8 cellular contexts compared by ENCODE assay signal in the genomic region with DNA sequence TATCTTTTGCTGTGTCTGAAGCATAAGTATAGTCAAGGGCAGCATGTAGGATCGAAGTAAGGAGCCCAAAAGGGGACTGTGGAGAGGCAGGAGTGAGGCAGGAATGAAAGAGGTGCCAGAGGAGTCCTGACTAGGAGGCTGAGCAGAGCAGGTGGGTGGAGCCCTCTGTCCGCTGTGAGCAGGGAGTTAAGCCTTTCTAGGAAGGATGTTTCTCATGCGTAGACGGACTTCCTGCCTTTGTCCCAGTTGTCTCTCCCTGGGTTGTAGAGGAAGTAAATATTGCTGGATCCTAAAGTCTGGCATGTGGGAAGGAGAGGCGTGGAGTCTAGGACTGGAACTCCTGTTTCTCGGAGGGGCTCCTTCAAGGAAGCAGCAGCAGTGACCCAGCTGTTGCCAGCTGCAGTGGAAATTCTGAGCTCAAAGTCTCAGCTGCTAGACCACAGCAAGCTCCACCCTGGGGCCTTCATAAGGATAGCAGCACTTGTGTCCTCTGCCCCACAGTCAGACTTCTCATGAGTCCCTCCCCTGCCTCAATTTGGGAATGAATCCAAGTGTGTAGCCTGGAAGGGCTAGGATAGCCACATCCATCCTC. TPM values are rescaled to one million over a fixed set of nuclear protein-coding genes. Genes with fewer than 3 reads are reported as not detected.
DNase-seq lines count a peak whose midpoint lies in the region; ATAC-seq and TF ChIP-seq lines count a peak whose summit lies in the region.

No MANE protein-coding gene starts in this region.

- H3K4me1 ChIP-seq in breast epithelium (no peaks in the 10 kb centered on the region), heart left ventricle (peaks cover 4 to 59% (median 38%) of the 10 kb centered on the region in 12 donors)

- H3K27ac ChIP-seq in breast epithelium (peak overlapping the region; percentile 50 to 89), heart left ventricle (peak overlapping the region; percentile 49 to 93 (median 84))

- H3K4me3 ChIP-seq in breast epithelium (peak overlapping the region in 1 of 3 donors; percentile 41), heart left ventricle (peak overlapping the region in 4 of 12 donors; percentile 4 to 21 (median 9))

- intact Hi-C loops in breast epithelium (cut with DNase I; ENCODE audit: low total_unique reads): no loop called here
- intact Hi-C loops in MCF 10A (cut with micrococcal nuclease): no loop called here
- intact Hi-C loops in heart left ventricle (cut with DNase I): loop anchor here in 5 of 10 donors (1.0 to 5.0 kb wide), 5 partner anchors 38 to 45 kb away; partner anchors contain the start of gene RBMS2 (in 2 of the 5)

- 40 to 45% (median 42%) methylated on average over 6 of the region's 6 CpGs for WGBS in heart left ventricle, 4 donors

- TF ChIP-seq CTCF in breast epithelium (IDR thresholded peaks at IDR 0.05) (no peak), MCF 10A (IDR thresholded peaks at IDR 0.05; ENCODE audit: unreplicated experiment) (no peak), heart left ventricle (IDR thresholded peaks at IDR 0.05) (peak in 6 of 12 donors; percentile 9 to 31 (median 18))

- BruUV-seq in MCF 10A (replicated peaks; lab: Mats Ljungman, UMichigan): no TSS peak

- H3K27me3 Mint-ChIP-seq in MCF 10A (ENCODE audit: insufficient read depth, unreplicated experiment): no peaks in the 10 kb centered on the region
- no peaks in the 10 kb centered on the region for H3K27me3 Mint-ChIP-seq in activated naive CD4-positive, alpha-beta T cell treated with anti-CD3 and anti-CD28 coated beads, Interleukin-2, amount 50 U/mL, for 24 hours

- H3K9me3 ChIP-seq in breast epithelium (no peaks in the 10 kb centered on the region), heart left ventricle (no peaks in the 10 kb centered on the region)

- peaks cover 17% of the 10 kb centered on the region for H3K4me1 Mint-ChIP-seq in MCF 10A (ENCODE audit: insufficient read depth, unreplicated experiment)
- H3K4me1 Mint-ChIP-seq in activated naive CD4-positive, alpha-beta T cell treated with anti-CD3 and anti-CD28 coated beads, Interleukin-2, amount 50 U/mL, for 24 hours: peaks cover 32% of the 10 kb centered on the region

- POLR2A ChIA-PET in MCF 10A (lab: Yijun Ruan, JAX): interaction anchor here (0.9 kb wide), 1 partner anchor 51 kb away, joined by 3 read pairs; no protein-coding TSS in a partner anchor

- CTCF ChIA-PET in MCF 10A (lab: Yijun Ruan, JAX): no interaction called here

- H3K27me3 ChIP-seq in breast epithelium: no peaks in the 10 kb centered on the region
- H3K27me3 ChIP-seq in heart left ventricle: no peaks in the 10 kb centered on the region

- H3K36me3 ChIP-seq in breast epithelium: no peaks in the 10 kb centered on the region
- peaks cover 0 to 67% (median 29%) of the 10 kb centered on the region in 9 donors for H3K36me3 ChIP-seq in heart left ventricle

- H3K36me3 Mint-ChIP-seq in MCF 10A (ENCODE audit: insufficient read depth, unreplicated experiment): peaks cover 42% of the 10 kb centered on the region
- no peaks in the 10 kb centered on the region for H3K36me3 Mint-ChIP-seq in activated naive CD4-positive, alpha-beta T cell treated with anti-CD3 and anti-CD28 coated beads, Interleukin-2, amount 50 U/mL, for 24 hours

- no peak overlapping the region for H3K4me3 Mint-ChIP-seq in MCF 10A (ENCODE audit: unreplicated experiment)
- H3K4me3 Mint-ChIP-seq in activated naive CD4-positive, alpha-beta T cell treated with anti-CD3 and anti-CD28 coated beads, Interleukin-2, amount 50 U/mL, for 24 hours: peak overlapping the region; percentile 49

- H3K27ac Mint-ChIP-seq in MCF 10A (ENCODE audit: low read depth, unreplicated experiment): no peak overlapping the region
- no peak overlapping the region for H3K27ac Mint-ChIP-seq in activated naive CD4-positive, alpha-beta T cell treated with anti-CD3 and anti-CD28 coated beads, Interleukin-2, amount 50 U/mL, for 24 hours

- DNase-seq in breast epithelium (ENCODE audit: low spot score in 2 of 2) (peak in 1 of 2 donors; percentile 24), MCF 10A (ENCODE audit: unreplicated experiment) (no peak), NAMALWA (ENCODE audit: low spot score) (peak; percentile 73), heart left ventricle (peak; percentile 80 to 91 (median 91)), putamen (ENCODE audit: low spot score) (peak; percentile 25), NCI-H1436 treated with DMSO at 0.1 percent for 48 hours (lab: John Stamatoyannopoulos, UW) (no peak)

- ATAC-seq in heart left ventricle: peak; percentile 91 to 97 (median 95)
- ATAC-seq in GM18873 (IDR thresholded peaks at IDR 0.05; ENCODE audit: low FRiP score, unreplicated experiment): no peak

- TF ChIP-seq POLR2A in breast epithelium (IDR thresholded peaks at IDR 0.05): no peak
- TF ChIP-seq POLR2A in heart left ventricle (IDR thresholded peaks at IDR 0.05): peak in 1 of 2 donors; percentile 39

- H3K9me3 Mint-ChIP-seq in MCF 10A (ENCODE audit: unreplicated experiment): no peaks in the 10 kb centered on the region
- no peaks in the 10 kb centered on the region for H3K9me3 Mint-ChIP-seq in activated naive CD4-positive, alpha-beta T cell treated with anti-CD3 and anti-CD28 coated beads, Interleukin-2, amount 50 U/mL, for 24 hours

RNA-seq across cellular contexts. Expression of gene RBMS2, which starts 44.0 kb away (rescaled TPM):
- total RNA-seq in breast epithelium (10 to 100 TPM; 22.9 to 27.5 (median 27.2) TPM), MCF 10A (2022) (34.9 and 62.7 TPM in 2 replicates), heart left ventricle (10 to 100 TPM; 15.8 to 37.3 (median 30.1) TPM)
- polyA plus RNA-seq in heart left ventricle: 10 to 100 TPM in 1 of 2 donors, 1 to 10 TPM in 1; 8.8 to 13.3 TPM

Comparison
In these comparisons a context has a peak if more than half of its experiments do, and no peak if none do; other contexts are left out.
1. DNase-seq: peak in NAMALWA (single experiment), heart left ventricle (5 of 5) and putamen (single experiment); none in MCF 10A (single experiment) and NCI-H1436 treated with DMSO at 0.1 percent for 48 hours (single experiment).